ENCODE assay signal across 21 cellular contexts in genomic region chr13:28538932-28539331, GRCh38. TPM values are rescaled to one million over a fixed set of nuclear protein-coding genes. Genes with fewer than 3 reads are reported as not detected.
"Had no signal": no experiment of that assay in that cellular context is flagged by ENCODE, and none has a peak within 500 bp of the region (broad histone marks: within the 10 kb centered on the region; RNA-seq: fewer than 3 reads in every experiment).

No MANE protein-coding gene starts in this region.

- H3K4me3 Mint-ChIP-seq: endodermal cell; mesothelial cell of epicardium; naive thymus-derived CD8-positive, alpha-beta T cell; stimulated activated naive CD8-positive, alpha-beta T cell treated with anti-CD3 and anti-CD28 coated beads, Interleukin-15, Interleukin-2, amounts not matched to agents 100 ng/mL and 50 ng/mL, for 24 hours; T-helper 1 cell treated with Interleukin-12 subunit alpha and Interleukin-12 subunit beta and Interleukin-4 antibody, amounts not matched to agents 30 μg/mL and 1 μg/mL, for 36 hours had no signal

- DNase-seq: activated CD4-positive, alpha-beta T cell treated with anti-CD3 and anti-CD28 coated beads, Interleukin-2, amount 50 U/mL, for 1 hour; activated CD4-positive, CD25-positive, alpha-beta regulatory T cell; activated naive CD4-positive, alpha-beta T cell treated with Interleukin-2 at 50 U/mL for 16 hours; cerebellar nuclear complex; endodermal cell; esophagus squamous epithelium; gastrocnemius medialis; hypothalamus; left ventricle myocardium superior; mammary epithelial cell; naive thymus-derived CD8-positive, alpha-beta T cell; psoas muscle; spleen; stimulated activated CD4-positive, alpha-beta T cell treated with anti-CD3 and anti-CD28 coated beads, Interleukin-4, amount 100 ng/mL, for 1 hour; T1000; tibial artery had no signal

- H3K27me3 ChIP-seq: right atrium auricular region had no signal

- H3K36me3 Mint-ChIP-seq: mesothelial cell of epicardium had no signal

- H3K27ac Mint-ChIP-seq: endodermal cell; mesothelial cell of epicardium; naive thymus-derived CD8-positive, alpha-beta T cell; stimulated activated naive CD8-positive, alpha-beta T cell treated with anti-CD3 and anti-CD28 coated beads, Interleukin-15, Interleukin-2, amounts not matched to agents 100 ng/mL and 50 ng/mL, for 24 hours; T-helper 1 cell treated with Interleukin-12 subunit alpha and Interleukin-12 subunit beta and Interleukin-4 antibody, amounts not matched to agents 30 μg/mL and 1 μg/mL, for 36 hours had no signal

- H3K4me1 Mint-ChIP-seq: endodermal cell; naive thymus-derived CD8-positive, alpha-beta T cell had no signal

- H3K4me3 ChIP-seq: coronary artery, esophagus squamous epithelium, gastrocnemius medialis, psoas muscle, right atrium auricular region, spleen, tibial artery had no signal

- H3K4me1 ChIP-seq: esophagus squamous epithelium, gastrocnemius medialis, psoas muscle, right atrium auricular region, spleen, tibial artery had no signal

- ATAC-seq: gastrocnemius medialis; left ventricle myocardium superior; naive thymus-derived CD8-positive, alpha-beta T cell; psoas muscle had no signal

- H3K36me3 ChIP-seq: esophagus squamous epithelium, gastrocnemius medialis, right atrium auricular region, spleen, tibial artery had no signal

- H3K9me3 ChIP-seq: esophagus squamous epithelium, gastrocnemius medialis, psoas muscle had no signal

- H3K27ac ChIP-seq: coronary artery, esophagus squamous epithelium, gastrocnemius medialis, psoas muscle, right atrium auricular region, spleen, tibial artery had no signal

RNA-seq across cellular contexts. Expression of gene FLT1, which starts 44.0 kb away (rescaled TPM):
- total RNA-seq: mammary epithelial cell had no signal
- polyA plus RNA-seq: mammary epithelial cell had no signal
